In the genomic region with DNA sequence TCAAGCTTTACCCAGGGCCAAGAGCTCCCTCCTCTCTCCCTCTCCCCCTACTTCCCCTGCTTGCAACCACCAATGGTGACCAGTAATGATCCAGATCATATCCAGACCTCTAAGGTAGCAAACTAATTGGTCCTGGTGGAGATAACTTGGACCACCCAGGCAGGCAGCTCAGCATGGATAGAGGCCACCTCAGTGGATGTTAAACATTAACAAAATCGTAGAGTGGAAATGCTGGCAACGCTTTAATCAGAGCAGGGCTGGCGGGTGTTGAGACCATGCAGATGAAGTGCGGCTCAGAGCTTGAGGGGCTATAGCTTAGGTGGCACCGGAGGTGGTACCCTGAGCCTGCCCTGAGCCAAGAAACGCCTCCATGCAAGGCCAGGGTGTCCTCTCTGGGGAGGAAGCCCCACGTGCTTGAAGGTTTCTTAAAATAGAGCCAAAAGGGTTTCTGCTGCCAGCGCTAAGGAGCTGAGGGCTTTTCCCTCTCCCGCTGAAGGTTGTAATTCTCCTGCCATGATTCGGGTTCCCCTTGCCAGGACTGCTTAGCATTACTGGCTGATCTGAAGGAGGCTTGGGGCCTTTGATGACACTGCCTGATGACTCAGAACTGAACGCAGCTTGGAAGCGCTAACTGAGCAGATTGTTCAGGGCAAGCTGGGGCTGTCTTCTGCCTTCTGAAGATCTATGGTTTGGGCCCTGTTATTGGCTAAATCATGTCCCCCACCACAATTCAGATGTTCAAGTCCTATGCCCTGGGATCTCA, we compare ENCODE assay signal across 12 cellular contexts.
DNase-seq lines count a peak whose midpoint lies in the region; ATAC-seq and TF ChIP-seq lines count a peak whose summit lies in the region.
"Had no signal": no experiment of that assay in that cellular context is flagged by ENCODE, and none has a peak within 500 bp of the region (broad histone marks: within the 10 kb centered on the region; RNA-seq: fewer than 3 reads in every experiment).

No MANE protein-coding gene starts in this region.

- no peak for TF ChIP-seq EP300 in stomach (IDR thresholded peaks at IDR 0.05)

- H3K27me3 Mint-ChIP-seq in activated T-helper 17 cell treated with anti-CD3 and anti-CD28 coated beads, Interleukin-2, amount 50 U/mL, for 72 hours: no peaks in the 10 kb centered on the region
- peaks cover 0 to 15% of the 10 kb centered on the region in 2 donors for H3K27me3 Mint-ChIP-seq in natural killer cell (ENCODE audit: low read depth in 2 of 2)
- H3K27me3 Mint-ChIP-seq: stimulated activated naive CD8-positive, alpha-beta T cell treated with anti-CD3 and anti-CD28 coated beads, Interleukin-15, amount 100 ng/mL, for 72 hours had no signal

- 17 to 50% (median 42%) methylated on average over 6 to 12 of the region's 12 CpGs for WGBS in stomach, 5 donors

- TF ChIP-seq POLR2A in stomach (IDR thresholded peaks at IDR 0.05): no peak

- POLR2A ChIA-PET in AG04450 (lab: Yijun Ruan, JAX): no interaction called here

- no peak overlapping the region for H3K4me3 Mint-ChIP-seq in activated T-helper 17 cell treated with anti-CD3 and anti-CD28 coated beads, Interleukin-2, amount 50 U/mL, for 72 hours
- no peak overlapping the region for H3K4me3 Mint-ChIP-seq in natural killer cell
- H3K4me3 Mint-ChIP-seq: naive B cell; stimulated activated naive CD8-positive, alpha-beta T cell treated with anti-CD3 and anti-CD28 coated beads, Interleukin-15, amount 100 ng/mL, for 72 hours; T-cell had no signal

- H3K27ac ChIP-seq in AG04450 (ENCODE audit: low read depth, low read length) (no peak overlapping the region), stomach (no peak overlapping the region)
- H3K27ac ChIP-seq: cardiac muscle cell had no signal

- H3K4me1 ChIP-seq in stomach: peaks cover 0 to 10% (median 5%) of the 10 kb centered on the region in 4 donors

- no peaks in the 10 kb centered on the region for H3K36me3 ChIP-seq in stomach
- H3K36me3 ChIP-seq: cardiac muscle cell had no signal

- no peak overlapping the region for H3K27ac Mint-ChIP-seq in activated T-helper 17 cell treated with anti-CD3 and anti-CD28 coated beads, Interleukin-2, amount 50 U/mL, for 72 hours
- H3K27ac Mint-ChIP-seq in natural killer cell: no peak overlapping the region
- H3K27ac Mint-ChIP-seq: stimulated activated naive CD8-positive, alpha-beta T cell treated with anti-CD3 and anti-CD28 coated beads, Interleukin-15, amount 100 ng/mL, for 72 hours had no signal

- DNase-seq in AG04450 (ENCODE audit: low read depth, low spot score) (peak; percentile 1), left kidney (ENCODE audit: low read depth, low spot score) (peak; percentile 76), stomach (no peak), natural killer cell (no peak), DMS153 (lab: John Stamatoyannopoulos, UW) (no peak)
- DNase-seq: naive B cell; stimulated activated naive CD8-positive, alpha-beta T cell treated with anti-CD3 and anti-CD28 coated beads, Interleukin-15, amount 100 ng/mL, for 72 hours; T-cell had no signal

- no peaks in the 10 kb centered on the region for H3K27me3 ChIP-seq in AG04450 (ENCODE audit: control insufficient read depth, insufficient read depth, low read length)
- H3K27me3 ChIP-seq in stomach: peaks cover 0 to 6% (median 0%) of the 10 kb centered on the region in 3 donors
- H3K27me3 ChIP-seq: cardiac muscle cell had no signal

- TF ChIP-seq CTCF in AG04450 (IDR thresholded peaks at IDR 0.05; ENCODE audit: low read depth, low read length): no peak
- TF ChIP-seq CTCF in stomach (IDR thresholded peaks at IDR 0.05): no peak
- no peak for TF ChIP-seq CTCF in natural killer cell (IDR thresholded peaks at IDR 0.05)

- intact Hi-C loops in stomach (cut with DNase I; ENCODE audit: low total_unique reads) (no loop called here), natural killer cell (cut with micrococcal nuclease) (no loop called here)

- no peak overlapping the region for H3K4me3 ChIP-seq in AG04450 (ENCODE audit: low read depth, low read length)
- no peak overlapping the region for H3K4me3 ChIP-seq in stomach
- H3K4me3 ChIP-seq: cardiac muscle cell had no signal

- no peaks in the 10 kb centered on the region for H3K9me3 ChIP-seq in AG04450 (ENCODE audit: control insufficient read depth, insufficient read depth, low read length)
- peaks cover 0 to 21% (median 7%) of the 10 kb centered on the region in 4 donors for H3K9me3 ChIP-seq in stomach

- H3K9me3 Mint-ChIP-seq in activated T-helper 17 cell treated with anti-CD3 and anti-CD28 coated beads, Interleukin-2, amount 50 U/mL, for 72 hours: peaks cover under 1% of the 10 kb centered on the region
- no peaks in the 10 kb centered on the region for H3K9me3 Mint-ChIP-seq in natural killer cell

- no peaks in the 10 kb centered on the region for H3K4me1 Mint-ChIP-seq in activated T-helper 17 cell treated with anti-CD3 and anti-CD28 coated beads, Interleukin-2, amount 50 U/mL, for 72 hours
- no peaks in the 10 kb centered on the region for H3K4me1 Mint-ChIP-seq in natural killer cell
- H3K4me1 Mint-ChIP-seq: stimulated activated naive CD8-positive, alpha-beta T cell treated with anti-CD3 and anti-CD28 coated beads, Interleukin-15, amount 100 ng/mL, for 72 hours; T-cell had no signal

- CTCF ChIA-PET in AG04450 (lab: Charles Lee): no interaction called here

- no peaks in the 10 kb centered on the region for H3K36me3 Mint-ChIP-seq in activated T-helper 17 cell treated with anti-CD3 and anti-CD28 coated beads, Interleukin-2, amount 50 U/mL, for 72 hours (ENCODE audit: low read depth)
- H3K36me3 Mint-ChIP-seq in natural killer cell: no peaks in the 10 kb centered on the region
- H3K36me3 Mint-ChIP-seq: naive B cell, T-cell had no signal

- peak; percentile 68 for ATAC-seq in GM19025 (IDR thresholded peaks at IDR 0.05; ENCODE audit: low read depth, unreplicated experiment)
- ATAC-seq in activated T-helper 17 cell treated with anti-CD3 and anti-CD28 coated beads, Interleukin-2, amount 50 U/mL, for 72 hours (replicated peaks): peak; percentile 73
- no peak for ATAC-seq in GM21786 (IDR thresholded peaks at IDR 0.05; ENCODE audit: unreplicated experiment)
- ATAC-seq in natural killer cell: no peak
- ATAC-seq: stimulated activated naive CD8-positive, alpha-beta T cell treated with anti-CD3 and anti-CD28 coated beads, Interleukin-15, amount 100 ng/mL, for 72 hours; T-cell had no signal

Comparison
In these comparisons a context has a peak if more than half of its experiments do, and no peak if none do; other contexts are left out.
1. DNase-seq: peak in AG04450 (single experiment) and left kidney (single experiment); none in stomach (single experiment), natural killer cell (single experiment) and DMS153 (single experiment).
2. ATAC-seq: peak in GM19025 (single experiment) and activated T-helper 17 cell treated with anti-CD3 and anti-CD28 coated beads, Interleukin-2, amount 50 U/mL, for 72 hours (single experiment); none in GM21786 (single experiment) and natural killer cell (0 of 3).